In genomic region chr22:37400719-37401118, GRCh38 we compare ENCODE assay signal across 13 cellular contexts. TPM values are rescaled to one million over a fixed set of nuclear protein-coding genes. Genes with fewer than 3 reads are reported as not detected.
"Had no signal": no experiment of that assay in that cellular context is flagged by ENCODE, and none has a peak within 500 bp of the region (broad histone marks: within the 10 kb centered on the region; RNA-seq: fewer than 3 reads in every experiment).

No MANE protein-coding gene starts in this region.

- H3K36me3 Mint-ChIP-seq: activated naive CD4-positive, alpha-beta T cell treated with anti-CD3 and anti-CD28 coated beads, Interleukin-2, amount 50 U/mL, for 72 hours had no signal

- H3K4me3 ChIP-seq: ovary, thoracic aorta had no signal

- H3K9me3 ChIP-seq: ovary, thoracic aorta had no signal

- H3K27ac ChIP-seq: brain microvascular endothelial cell, ovary, thoracic aorta had no signal

- DNase-seq: activated CD4-positive, alpha-beta T cell treated with anti-CD3 and anti-CD28 coated beads, Interleukin-2, amount 50 U/mL, for 48 hours; activated CD4-positive, CD25-positive, alpha-beta regulatory T cell treated with anti-CD3 and anti-CD28 coated beads, Interleukin-2, amount 50 U/mL, for 72 hours; activated effector memory CD4-positive, alpha-beta T cell treated with anti-CD3 and anti-CD28 coated beads, Interleukin-2, amount 50 U/mL, for 16 hours; activated T-cell treated with anti-CD3 and anti-CD28 coated beads, Interleukin-2, amount 50 U/mL, for 4 hours; brain microvascular endothelial cell; cerebellar nuclear complex; dermis blood vessel endothelial cell; ovary; stimulated activated CD4-positive, alpha-beta T cell treated with anti-CD3 and anti-CD28 coated beads, Interleukin-15, amount 100 ng/mL, for 24 hours; stimulated activated CD4-positive, alpha-beta T cell treated with anti-CD3 and anti-CD28 coated beads, Interleukin-4, amount 100 ng/mL, for 4 hours; stimulated activated naive CD8-positive, alpha-beta T cell treated with anti-CD3 and anti-CD28 coated beads, Interleukin-15, amount 100 ng/mL, for 72 hours had no signal

- H3K9me3 Mint-ChIP-seq: activated naive CD4-positive, alpha-beta T cell treated with anti-CD3 and anti-CD28 coated beads, Interleukin-2, amount 50 U/mL, for 72 hours; activated T-cell treated with anti-CD3 and anti-CD28 coated beads, Interleukin-2, amount 50 U/mL, for 4 hours; stimulated activated naive CD8-positive, alpha-beta T cell treated with anti-CD3 and anti-CD28 coated beads, Interleukin-15, amount 100 ng/mL, for 72 hours had no signal

- H3K36me3 ChIP-seq: brain microvascular endothelial cell, ovary, thoracic aorta had no signal

- H3K27ac Mint-ChIP-seq: activated naive CD4-positive, alpha-beta T cell treated with anti-CD3 and anti-CD28 coated beads, Interleukin-2, amount 50 U/mL, for 72 hours; stimulated activated naive CD8-positive, alpha-beta T cell treated with anti-CD3 and anti-CD28 coated beads, Interleukin-15, amount 100 ng/mL, for 72 hours had no signal

- H3K27me3 ChIP-seq: brain microvascular endothelial cell, ovary had no signal

- ATAC-seq: activated naive CD4-positive, alpha-beta T cell treated with anti-CD3 and anti-CD28 coated beads, Interleukin-2, amount 50 U/mL, for 72 hours; activated T-cell treated with anti-CD3 and anti-CD28 coated beads, Interleukin-2, amount 50 U/mL, for 4 hours; stimulated activated naive CD8-positive, alpha-beta T cell treated with anti-CD3 and anti-CD28 coated beads, Interleukin-15, amount 100 ng/mL, for 72 hours had no signal

- H3K4me3 Mint-ChIP-seq: activated T-cell treated with anti-CD3 and anti-CD28 coated beads, Interleukin-2, amount 50 U/mL, for 4 hours; stimulated activated naive CD8-positive, alpha-beta T cell treated with anti-CD3 and anti-CD28 coated beads, Interleukin-15, amount 100 ng/mL, for 72 hours had no signal

- H3K4me1 Mint-ChIP-seq: stimulated activated naive CD8-positive, alpha-beta T cell treated with anti-CD3 and anti-CD28 coated beads, Interleukin-15, amount 100 ng/mL, for 72 hours had no signal

RNA-seq across cellular contexts. Expression of gene ELFN2, which starts 26.6 kb away (rescaled TPM):
- total RNA-seq: thoracic aorta had no signal
